29 cellular contexts compared by ENCODE assay signal in the genomic region with DNA sequence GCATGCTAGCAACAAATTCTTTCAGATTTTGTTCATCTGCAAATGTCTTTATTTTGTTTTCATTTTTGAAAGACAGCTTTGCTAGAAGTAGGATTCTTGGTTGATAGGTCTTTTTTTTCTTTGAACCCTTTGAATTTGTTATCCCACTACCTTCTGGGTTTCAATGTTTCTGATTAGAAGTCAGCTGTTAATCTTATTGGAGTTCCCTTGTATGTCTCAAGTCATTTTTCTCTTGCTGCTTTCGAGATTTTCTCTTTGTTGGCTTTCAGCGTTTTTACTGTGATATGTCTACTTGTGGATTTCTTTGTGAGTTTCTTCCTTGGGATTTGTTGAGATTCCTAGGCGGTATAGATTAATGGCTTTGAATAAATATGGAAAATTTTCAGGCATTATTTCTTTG. TPM values are rescaled to one million over a fixed set of nuclear protein-coding genes. Genes with fewer than 3 reads are reported as not detected.
"Had no signal": no experiment of that assay in that cellular context is flagged by ENCODE, and none has a peak within 500 bp of the region (broad histone marks: within the 10 kb centered on the region; RNA-seq: fewer than 3 reads in every experiment).

No MANE protein-coding gene starts in this region.

- H3K4me1 ChIP-seq: left ventricle myocardium inferior, lower lobe of right lung, sigmoid colon, stomach, transverse colon had no signal

- H3K9me3 ChIP-seq: thoracic aorta had no signal

- DNase-seq: cortex of kidney; dorsolateral prefrontal cortex; effector memory CD4-positive, alpha-beta T cell; head of caudate nucleus; kidney; left cardiac atrium; left ventricle myocardium inferior; lower lobe of right lung; natural killer cell; posterior cingulate gyrus; sigmoid colon; stimulated activated CD4-positive, alpha-beta T cell treated with anti-CD3 and anti-CD28 coated beads, Interleukin-2, amount 100 ng/mL, for 24 hours; stimulated activated CD4-positive, alpha-beta T cell treated with anti-CD3 and anti-CD28 coated beads, Interleukin-4, amount 100 ng/mL, for 4 hours; stimulated activated naive B cell treated with anti-CD40 and anti-IgM and Interleukin-4, amounts not matched to agents 10 μg/mL and 1 μg/mL and 100 μg/mL, for 72 hours; stomach; substantia nigra; transverse colon had no signal

- ATAC-seq: esophagus mucosa; left cardiac atrium; lower lobe of right lung; natural killer cell; stimulated activated naive B cell treated with anti-CD40 and anti-IgM and Interleukin-4, amounts not matched to agents 10 μg/mL and 1 μg/mL and 100 μg/mL, for 72 hours had no signal

- H3K36me3 ChIP-seq: left ventricle myocardium inferior, lower lobe of right lung, sigmoid colon, stomach, thoracic aorta, transverse colon had no signal

- H3K27ac ChIP-seq: dorsolateral prefrontal cortex, hepatocyte, left ventricle myocardium inferior, lower lobe of right lung, sigmoid colon, skin epidermis, stomach, thoracic aorta, transverse colon had no signal

- H3K27me3 ChIP-seq: hepatocyte, sigmoid colon, stomach, transverse colon had no signal

- H3K4me3 ChIP-seq: dorsolateral prefrontal cortex, hepatocyte, left ventricle myocardium inferior, lower lobe of right lung, sigmoid colon, skin epidermis, stomach, thoracic aorta, transverse colon had no signal

RNA-seq across cellular contexts. Expression of a gene that starts 27.2 kb away (rescaled TPM):
- total RNA-seq: esophagus mucosa, fibroblast of lung, kidney, left cardiac atrium, left ventricle myocardium inferior, mesothelial cell of epicardium, myocyte, natural killer cell, neural crest cell, osteocyte, pulmonary artery endothelial cell, sigmoid colon, thoracic aorta, ureter had no signal

RNA-seq across cellular contexts. Expression of a gene that starts 52.3 kb away (rescaled TPM):
- total RNA-seq: dorsolateral prefrontal cortex, esophagus mucosa, fibroblast of lung, hepatocyte, kidney, left cardiac atrium, left ventricle myocardium inferior, lower lobe of right lung, mesothelial cell of epicardium, mucosa of gallbladder, myocyte, natural killer cell, neural crest cell, osteocyte, pulmonary artery endothelial cell, sigmoid colon, stomach, thoracic aorta, transverse colon, ureter had no signal
